ENCODE assay signal across 22 cellular contexts in genomic region chr2:219624565-219624964, GRCh38. TPM values are rescaled to one million over a fixed set of nuclear protein-coding genes. Genes with fewer than 3 reads are reported as not detected.
"Had no signal": no experiment of that assay in that cellular context is flagged by ENCODE, and none has a peak within 500 bp of the region (broad histone marks: within the 10 kb centered on the region; RNA-seq: fewer than 3 reads in every experiment).

No MANE protein-coding gene starts in this region.

- DNase-seq: activated B cell treated with CpG ODN at 0.5 μM for 24 hours; activated CD4-positive, alpha-beta T cell treated with anti-CD3 and anti-CD28 coated beads, Interleukin-2, amount 50 U/mL, for 1 hour; activated CD8-positive, alpha-beta T cell treated with anti-CD3 and anti-CD28 coated beads for 36 hours; activated naive CD4-positive, alpha-beta T cell treated with anti-CD3 and anti-CD28 coated beads for 36 hours; activated T-cell treated with anti-CD3 and anti-CD28 coated beads, Interleukin-2, amount 50 U/mL, for 48 hours; amniotic stem cell; central memory CD4-positive, alpha-beta T cell; dermis blood vessel endothelial cell; effector CD4-positive, alpha-beta T cell; esophagus squamous epithelium; foreskin melanocyte; natural killer cell; stimulated activated naive CD4-positive, alpha-beta T cell treated with Interleukin-2 at 50 U/mL for 16 hours; T-helper 1 cell; uterus had no signal

- H3K4me1 ChIP-seq: uterus had no signal

- H3K9me3 ChIP-seq: esophagus squamous epithelium, ovary, tibial nerve, uterus had no signal

- H3K4me3 ChIP-seq: esophagus squamous epithelium, ovary, tibial nerve, uterus had no signal

- ATAC-seq: activated CD8-positive, alpha-beta T cell treated with anti-CD3 and anti-CD28 coated beads for 36 hours; natural killer cell had no signal

- H3K36me3 ChIP-seq: esophagus squamous epithelium, ovary, tibial nerve, uterus had no signal

- H3K27me3 ChIP-seq: ovary had no signal

- H3K27ac ChIP-seq: esophagus squamous epithelium, ovary, tibial nerve, uterus had no signal

- FAIRE-seq: astrocyte, colon, islet of Langerhans had no signal

RNA-seq across cellular contexts. Expression of gene SLC4A3, which starts 2.9 kb away (rescaled TPM):
- total RNA-seq: activated B cell treated with CpG ODN at 0.5 μM for 24 hours; activated CD8-positive, alpha-beta T cell treated with anti-CD3 and anti-CD28 coated beads for 36 hours; activated naive CD4-positive, alpha-beta T cell treated with anti-CD3 and anti-CD28 coated beads for 36 hours had no signal

RNA-seq across cellular contexts. Expression of gene INHA, which starts 52.5 kb away (rescaled TPM):
- total RNA-seq: activated B cell treated with CpG ODN at 0.5 μM for 24 hours; activated CD8-positive, alpha-beta T cell treated with anti-CD3 and anti-CD28 coated beads for 36 hours; activated naive CD4-positive, alpha-beta T cell treated with anti-CD3 and anti-CD28 coated beads for 36 hours; dermis blood vessel endothelial cell; esophagus squamous epithelium; glomerular endothelial cell; natural killer cell; temporal lobe had no signal

RNA-seq across cellular contexts. Expression of gene OBSL1, which starts 53.2 kb away (rescaled TPM):
- total RNA-seq: activated B cell treated with CpG ODN at 0.5 μM for 24 hours had no signal
